9 cellular contexts compared by ENCODE assay signal in genomic region chr14:69154779-69155178, GRCh38. TPM values are rescaled to one million over a fixed set of nuclear protein-coding genes. Genes with fewer than 3 reads are reported as not detected.
A peak's percentile ranks its signal among the peaks of the same experiment; 100 is the strongest.
DNase-seq lines count a peak whose midpoint lies in the region; ATAC-seq, FAIRE-seq and TF ChIP-seq lines count a peak whose summit lies in the region.
"Had no signal": no experiment of that assay in that cellular context is flagged by ENCODE, and none has a peak within 500 bp of the region (broad histone marks: within the 10 kb centered on the region; RNA-seq: fewer than 3 reads in every experiment).

No MANE protein-coding gene starts in this region.

- no peak overlapping the region for H4K5ac ChIP-seq in H1 (ENCODE audit: insufficient read length, low read depth, low read length)

- peak overlapping the region in 1 of 2 experiments; percentile 19; a peak in 2 of 4 replicates for H3K4me2 ChIP-seq in H1 (ENCODE audit: insufficient read depth in 1 of 2, low read depth in 2 of 2, low read length in 2 of 2)
- no peak overlapping the region for H3K4me2 ChIP-seq in osteoblast (ENCODE audit: insufficient read depth, low read length)

- DNase-seq in NCI-H510A treated with DMSO at 0.1 percent for 48 hours (lab: John Stamatoyannopoulos, UW) (peak; percentile 64), H1 (ENCODE audit: low read depth in 1 of 2, low spot score in 2 of 2) (no peak), osteoblast (ENCODE audit: insufficient read length, low spot score, missing footprints) (peak; percentile 69), GOT3 (lab: John Stamatoyannopoulos, UW) (no peak)
- DNase-seq in activated CD8-positive, alpha-beta memory T cell treated with anti-CD3 and anti-CD28 coated beads, Interleukin-2, amount 10 ng/mL, durations not matched to agents 7 days and 5 days = no peak
- no peak for DNase-seq in stimulated activated CD4-positive, alpha-beta T cell treated with anti-CD3 and anti-CD28 coated beads, Interleukin-2, amount 100 ng/mL, for 48 hours
- DNase-seq: activated CD4-positive, CD25-positive, alpha-beta regulatory T cell treated with anti-CD3 and anti-CD28 coated beads, Interleukin-2, amount 50 U/mL, for 72 hours had no signal

- TF ChIP-seq POLR2A in H1 (IDR thresholded peaks at IDR 0.05; ENCODE audit: control extremely low read depth in 1 of 2, low read depth in 2 of 2, low read length in 2 of 2) = no peak

- H3K27me3 Mint-ChIP-seq in activated CD8-positive, alpha-beta memory T cell treated with anti-CD3 and anti-CD28 coated beads, Interleukin-2, amount 10 ng/mL, durations not matched to agents 7 days and 5 days = peaks cover 32% of the 10 kb centered on the region
- H3K27me3 Mint-ChIP-seq: activated naive CD8-positive, alpha-beta T cell had no signal

- H2AFZ ChIP-seq in H1 (ENCODE audit: low read length) = peak overlapping the region; percentile 96
- no peak overlapping the region for H2AFZ ChIP-seq in osteoblast (ENCODE audit: low read length)

- no peak overlapping the region for H3K27ac Mint-ChIP-seq in activated CD8-positive, alpha-beta memory T cell treated with anti-CD3 and anti-CD28 coated beads, Interleukin-2, amount 10 ng/mL, durations not matched to agents 7 days and 5 days

- no peak overlapping the region for H4K8ac ChIP-seq in H1 (ENCODE audit: extremely low read depth, insufficient read depth, low read length)

- POLR2A ChIA-PET in H1 (lab: Charles Lee; ENCODE audit: partially characterized antibody) = interaction anchor here (1.3 kb wide), 1 partner anchor 113 kb away, joined by 3 read pairs; no protein-coding TSS in a partner anchor

- ATAC-seq in activated CD8-positive, alpha-beta memory T cell treated with anti-CD3 and anti-CD28 coated beads, Interleukin-2, amount 10 ng/mL, durations not matched to agents 7 days and 5 days = no peak

- peaks cover 0 to 12% of the 10 kb centered on the region in 2 experiments; a peak in 3 of 4 replicates for H3K79me2 ChIP-seq in H1 (ENCODE audit: control insufficient read depth in 1 of 2, insufficient read depth in 2 of 2, low read length in 2 of 2)
- H3K79me2 ChIP-seq in osteoblast (ENCODE audit: insufficient read depth, low read length) = peaks cover 30% of the 10 kb centered on the region

- 37% methylated on average over 4 of the region's 4 CpGs; no CpG with 5 or more reads in 1 of the 2 experiments for WGBS in H1 (ENCODE audit: extremely low coverage in 1 of 2, insufficient coverage in 1 of 2, insufficient read length in 1 of 2, insufficient replicate concordance in 2 of 2, low coverage in 1 of 2, low lambda C conversion rate in 2 of 2, missing lambda C conversion rate in 1 of 2), 2 experiments

- H3K4ac ChIP-seq in H1 (replicated peaks; ENCODE audit: insufficient read length, low read depth, low read length) = no peak overlapping the region

- H3K4me3 ChIP-seq in H1 (ENCODE audit: extremely low read depth in 1 of 4, insufficient read depth in 2 of 4, low read depth in 3 of 4, low read length in 4 of 4) = no peak overlapping the region
- no peak overlapping the region for H3K4me3 ChIP-seq in osteoblast (ENCODE audit: insufficient read depth, low read length)

- no peaks in the 10 kb centered on the region for H3K9me3 Mint-ChIP-seq in activated CD8-positive, alpha-beta memory T cell treated with anti-CD3 and anti-CD28 coated beads, Interleukin-2, amount 10 ng/mL, durations not matched to agents 7 days and 5 days (ENCODE audit: low read depth)

- H3K4me1 ChIP-seq in H1 (replicated peaks in 1 of 4; ENCODE audit: control insufficient read depth in 3 of 4, insufficient read depth in 4 of 4, low read length in 3 of 4) = peaks cover 0 to 6% (median 5%) of the 10 kb centered on the region in 4 experiments
- H3K4me1 ChIP-seq in osteoblast (ENCODE audit: insufficient read depth, low read length) = peaks cover 22% of the 10 kb centered on the region

- no peak overlapping the region for H2BK12ac ChIP-seq in H1 (ENCODE audit: low read depth, low read length)

- peaks cover 2% of the 10 kb centered on the region; the same call in 1 of the 2 replicates for H3K79me1 ChIP-seq in H1 (ENCODE audit: low read depth, low read length)

- CTCF ChIA-PET in H1 (lab: Charles Lee; ENCODE audit: partially characterized antibody) = no interaction called here
- CTCF ChIA-PET in activated CD8-positive, alpha-beta memory T cell treated with anti-CD3 and anti-CD28 coated beads, Interleukin-2, amount 10 ng/mL, durations not matched to agents 7 days and 5 days (lab: Charles Lee) = no interaction called here

- no peak overlapping the region for H2BK5ac ChIP-seq in H1 (ENCODE audit: low read depth, low read length)

- H3K36me3 Mint-ChIP-seq in activated CD8-positive, alpha-beta memory T cell treated with anti-CD3 and anti-CD28 coated beads, Interleukin-2, amount 10 ng/mL, durations not matched to agents 7 days and 5 days = peaks cover 5% of the 10 kb centered on the region
- H3K36me3 Mint-ChIP-seq: activated naive CD8-positive, alpha-beta T cell had no signal

- H3K27ac ChIP-seq in H1 (ENCODE audit: low read depth, low read length) = no peak overlapping the region
- no peak overlapping the region for H3K27ac ChIP-seq in osteoblast (ENCODE audit: low read depth, low read length)

- no peak overlapping the region for H3K56ac ChIP-seq in H1 (replicated peaks; ENCODE audit: insufficient read length, low read depth, low read length)

- H4K20me1 ChIP-seq in H1 (replicated peaks in 1 of 2; ENCODE audit: control insufficient read depth in 1 of 2, insufficient read depth in 2 of 2, low read length in 2 of 2) = peaks cover 0 to 2% of the 10 kb centered on the region in 2 experiments
- H4K20me1 ChIP-seq in osteoblast (ENCODE audit: insufficient read depth, low read length) = peaks cover 3% of the 10 kb centered on the region

- H3K36me3 ChIP-seq in H1 (ENCODE audit: control insufficient read depth in 2 of 4, insufficient read depth in 4 of 4, low read length in 3 of 4) (no peaks in the 10 kb centered on the region), osteoblast (ENCODE audit: insufficient read depth, low read length) (no peaks in the 10 kb centered on the region)

- no peak overlapping the region for H3K4me3 Mint-ChIP-seq in activated CD8-positive, alpha-beta memory T cell treated with anti-CD3 and anti-CD28 coated beads, Interleukin-2, amount 10 ng/mL, durations not matched to agents 7 days and 5 days

- peaks cover 9% of the 10 kb centered on the region for H3K23me2 ChIP-seq in H1 (ENCODE audit: low read depth, low read length)

- no peak overlapping the region for H2BK120ac ChIP-seq in H1 (replicated peaks; ENCODE audit: low read depth, low read length)

- no peak overlapping the region for H3K9ac ChIP-seq in H1 (replicated peaks in 1 of 4; ENCODE audit: extremely low read depth in 1 of 4, low read depth in 3 of 4, low read length in 3 of 4)

- no peak overlapping the region for H4K91ac ChIP-seq in H1 (replicated peaks; ENCODE audit: insufficient read length, low read length)

- H2AK5ac ChIP-seq in H1 (ENCODE audit: low read depth, low read length) = no peak overlapping the region

- TF ChIP-seq EP300 in H1 (IDR thresholded peaks at IDR 0.05; ENCODE audit: borderline replicate concordance in 1 of 2, low read depth in 2 of 2, low read length in 2 of 2) = no peak

- H2BK15ac ChIP-seq in H1 (ENCODE audit: low read length) = no peak overlapping the region

- no peak overlapping the region for H3K23ac ChIP-seq in H1 (ENCODE audit: insufficient read length)

- peaks cover 19% of the 10 kb centered on the region for H3K4me1 Mint-ChIP-seq in activated CD8-positive, alpha-beta memory T cell treated with anti-CD3 and anti-CD28 coated beads, Interleukin-2, amount 10 ng/mL, durations not matched to agents 7 days and 5 days

- peak; percentile 91 for FAIRE-seq in G401.6 (lab: Jason Lieb, UNC)
- FAIRE-seq in H1 (lab: Jason Lieb, UNC) = peak; percentile 60

- H2BK20ac ChIP-seq in H1 (ENCODE audit: low read length) = no peak overlapping the region

- peaks cover 0 to 12% (median 5%) of the 10 kb centered on the region in 4 experiments; a peak in 5 of 7 replicates for H3K27me3 ChIP-seq in H1 (replicated peaks in 1 of 4; ENCODE audit: control insufficient read depth in 3 of 4, extremely low read depth in 1 of 4, insufficient read depth in 3 of 4, low read length in 3 of 4)
- H3K27me3 ChIP-seq in osteoblast (ENCODE audit: insufficient read depth, low read length) = peaks cover 20% of the 10 kb centered on the region

- H3K18ac ChIP-seq in H1 (ENCODE audit: extremely low read depth, low read length) = no peak overlapping the region

- peak in 1 of 3 experiments; percentile 1; a peak in 1 of 4 replicates for TF ChIP-seq CTCF in H1 (IDR thresholded peaks at IDR 0.05; ENCODE audit: control extremely low read depth in 1 of 3, insufficient read depth in 1 of 3, low read depth in 1 of 3, low read length in 3 of 3)
- TF ChIP-seq CTCF in osteoblast (IDR thresholded peaks at IDR 0.05; ENCODE audit: extremely low read depth, low read depth, low read length) = no peak

- TF ChIP-seq RAD21 in H1 (IDR thresholded peaks at IDR 0.05 in 1 of 2, conservative IDR thresholded peaks at IDR 0.05 in 1 of 2; ENCODE audit: low read depth in 2 of 2, low read length in 2 of 2) = peak in 1 of 2 experiments; percentile 3; a peak in 1 of 4 replicates

- H3K9me3 ChIP-seq in H1 (ENCODE audit: insufficient read depth in 2 of 2, low read depth in 1 of 2, low read length in 1 of 2) = no peaks in the 10 kb centered on the region
- H3K9me3 ChIP-seq in osteoblast (ENCODE audit: low read depth, low read length) = no peaks in the 10 kb centered on the region

- H3K14ac ChIP-seq in H1 (ENCODE audit: insufficient read length) = no peak overlapping the region

RNA-seq across cellular contexts. Expression of gene DCAF5, which starts 1.9 kb away (rescaled TPM):
- 23.9 and 24.3 TPM in 2 replicates for total RNA-seq in H1 (2021; fragmentation: NEBNext Ultra II Directional; extraction: Animal tissue kit (Norgen Biotek cat#: 25700))
- polyA plus RNA-seq in H1 (2011; rRNA removed) = 31.0 and 41.0 TPM in 2 replicates
- polyA plus RNA-seq in H1 (2011; cell fraction: cytosol; rRNA removed) = 30.5 TPM
- 79.0 TPM for polyA plus RNA-seq in H1 (2011; cell fraction: nucleus; rRNA removed)
- polyA plus RNA-seq in H1 (2012, experiment 1 of 2) = 18.0 to 26.3 TPM (median 21.9 TPM) in 4 replicates
- 4.3 TPM for polyA plus RNA-seq in H1 (2012, experiment 2 of 2)
- polyA plus RNA-seq in H1 (2013, experiment 1 of 2) = 22.4 TPM
- polyA plus RNA-seq in H1 (2013, experiment 2 of 2) = 22.0 TPM
- 32.2 and 35.5 TPM in 2 replicates for polyA minus RNA-seq in H1 (2011; rRNA and poly(A)+ RNA removed)
- 12.0 TPM for polyA minus RNA-seq in H1 (2011; cell fraction: cytosol; rRNA and poly(A)+ RNA removed)
- 35.0 TPM for polyA minus RNA-seq in H1 (2011; cell fraction: nucleus; rRNA and poly(A)+ RNA removed)
- 38.7 and 41.3 TPM in 2 replicates for total RNA-seq in osteoblast
- 10 to 100 TPM; 39.9 to 45.4 TPM for total RNA-seq in activated CD8-positive, alpha-beta memory T cell treated with anti-CD3 and anti-CD28 coated beads, Interleukin-2, amount 10 ng/mL, durations not matched to agents 7 days and 5 days

RNA-seq across cellular contexts. Expression of gene EXD2, which starts 36.5 kb away (rescaled TPM):
- 20.3 and 25.9 TPM in 2 replicates for total RNA-seq in H1 (2021; fragmentation: NEBNext Ultra II Directional; extraction: Animal tissue kit (Norgen Biotek cat#: 25700))
- 8.7 and 11.9 TPM in 2 replicates for polyA plus RNA-seq in H1 (2011; rRNA removed)
- 13.1 TPM for polyA plus RNA-seq in H1 (2011; cell fraction: cytosol; rRNA removed)
- polyA plus RNA-seq in H1 (2011; cell fraction: nucleus; rRNA removed) = 16.6 TPM
- polyA plus RNA-seq in H1 (2012, experiment 1 of 2) = 14.7 to 18.6 TPM (median 18.0 TPM) in 4 replicates
- 7.9 TPM for polyA plus RNA-seq in H1 (2012, experiment 2 of 2)
- 21.6 TPM for polyA plus RNA-seq in H1 (2013, experiment 1 of 2)
- polyA plus RNA-seq in H1 (2013, experiment 2 of 2) = 22.3 TPM
- 18.6 and 23.0 TPM in 2 replicates for polyA minus RNA-seq in H1 (2011; rRNA and poly(A)+ RNA removed)
- polyA minus RNA-seq in H1 (2011; cell fraction: cytosol; rRNA and poly(A)+ RNA removed) = 12.8 TPM
- polyA minus RNA-seq in H1 (2011; cell fraction: nucleus; rRNA and poly(A)+ RNA removed) = 16.2 TPM
- 18.9 and 19.9 TPM in 2 replicates for total RNA-seq in osteoblast
- total RNA-seq in activated CD8-positive, alpha-beta memory T cell treated with anti-CD3 and anti-CD28 coated beads, Interleukin-2, amount 10 ng/mL, durations not matched to agents 7 days and 5 days = 1 to 10 TPM; 5.5 to 6.1 TPM

Comparison
In these comparisons a context has a peak if more than half of its experiments do, and no peak if none do; other contexts are left out.
1. DNase-seq: peak in NCI-H510A treated with DMSO at 0.1 percent for 48 hours (single experiment) and osteoblast (single experiment); none in H1 (0 of 2), activated CD8-positive, alpha-beta memory T cell treated with anti-CD3 and anti-CD28 coated beads, Interleukin-2, amount 10 ng/mL, durations not matched to agents 7 days and 5 days (single experiment), stimulated activated CD4-positive, alpha-beta T cell treated with anti-CD3 and anti-CD28 coated beads, Interleukin-2, amount 100 ng/mL, for 48 hours (0 of 2) and GOT3 (single experiment).